ENCODE assay signal across 8 cellular contexts in genomic region chr19:19033426-19034203, GRCh38. TPM values are rescaled to one million over a fixed set of nuclear protein-coding genes. Genes with fewer than 3 reads are reported as not detected.
DNase-seq lines count a peak whose midpoint lies in the region; ATAC-seq and TF ChIP-seq lines count a peak whose summit lies in the region.

Gene ARMC6, plus strand, starts transcription at chr19:19033603. Its CDS starts 607 bp downstream, at chr19:19034210.
Gene SUGP2, minus strand, starts transcription at chr19:19033517. Its CDS starts 2,446 bp downstream, at chr19:19031071.

- H3K27ac Mint-ChIP-seq in WTC11 (peak within 1 kb of the TSS; percentile 97), immature natural killer cell (peak within 1 kb of the TSS; percentile 90 to 99 (median 95))

- in situ Hi-C loops in mammary epithelial cell (cut with MboI; ENCODE audit: low sequenced_read_pairs in 2 of 2) = no loop called here

- CTCF ChIA-PET in AG04449 (lab: Yijun Ruan, JAX) = no interaction called here
- CTCF ChIA-PET in WTC11 (lab: Charles Lee) = no interaction called here
- CTCF ChIA-PET in mammary epithelial cell (lab: Charles Lee; ENCODE audit: low non-redundant PET) = no interaction called here

- peak within 1 kb of the TSS; percentile 96 for H3K4me3 Mint-ChIP-seq in WTC11
- peak within 1 kb of the TSS; percentile 94 to 100 (median 99) for H3K4me3 Mint-ChIP-seq in immature natural killer cell

- H3K4me3 ChIP-seq in AG04449 (ENCODE audit: low read depth, low read length) = peak within 1 kb of the TSS; percentile 94
- peak within 1 kb of the TSS; percentile 78 to 93 (median 83) for H3K4me3 ChIP-seq in mammary epithelial cell (replicated peaks in 1 of 3; ENCODE audit: insufficient read depth in 1 of 3, low read depth in 2 of 3, low read length in 3 of 3)
- peak within 1 kb of the TSS; percentile 99 for H3K4me3 ChIP-seq in smooth muscle cell

- H3K4me1 ChIP-seq in mammary epithelial cell (ENCODE audit: insufficient read depth, low read length) (no peaks in the 10 kb centered on the region), smooth muscle cell (ENCODE audit: low read depth) (peaks cover 7% of the 10 kb centered on the region)

- peaks cover 13% of the 10 kb centered on the region for H3K9me3 Mint-ChIP-seq in WTC11
- no peaks in the 10 kb centered on the region for H3K9me3 Mint-ChIP-seq in immature natural killer cell

- dilution Hi-C loops in mammary epithelial cell (cut with HindIII; ENCODE audit: low sequenced_read_pairs) = loop anchor here (10.0 kb wide), 1 partner anchor 421 kb away; no protein-coding TSS in a partner anchor

- peak within 1 kb of the TSS; percentile 62 for H3K27ac ChIP-seq in mammary epithelial cell (ENCODE audit: insufficient read depth, low read depth, low read length)
- H3K27ac ChIP-seq in smooth muscle cell (ENCODE audit: low read depth) = peak within 1 kb of the TSS; percentile 75

- H3K9me3 ChIP-seq in mammary epithelial cell (replicated peaks; ENCODE audit: insufficient read depth, low read length) (peaks cover 3% of the 10 kb centered on the region), smooth muscle cell (replicated peaks; ENCODE audit: low read depth) (no peaks in the 10 kb centered on the region)

- no TSS peak for BruUV-seq in mammary epithelial cell (replicated peaks; lab: Mats Ljungman, UMichigan)

- peak within 1 kb of the TSS; percentile 78 for H3K9ac ChIP-seq in mammary epithelial cell (ENCODE audit: insufficient read depth, low read length)
- peak within 1 kb of the TSS; percentile 93 for H3K9ac ChIP-seq in smooth muscle cell (ENCODE audit: low read depth)

- H3K4me1 Mint-ChIP-seq in WTC11 = peaks cover 15% of the 10 kb centered on the region
- H3K4me1 Mint-ChIP-seq in immature natural killer cell = peaks cover 31 to 43% of the 10 kb centered on the region in 2 donors

- H3K27me3 Mint-ChIP-seq in WTC11 (ENCODE audit: low read depth) (no peaks in the 10 kb centered on the region), immature natural killer cell (ENCODE audit: low read depth in 3 of 3) (peaks cover 16 to 20% (median 17%) of the 10 kb centered on the region in 3 donors)

- peaks cover 82% of the 10 kb centered on the region for H3K79me2 ChIP-seq in mammary epithelial cell (ENCODE audit: insufficient read depth, low read length)
- H3K79me2 ChIP-seq in smooth muscle cell (ENCODE audit: low read depth) = peaks cover 72% of the 10 kb centered on the region

- intact Hi-C loops in mammary epithelial cell (cut with micrococcal nuclease) = no loop called here

- peaks cover 12% of the 10 kb centered on the region for H3K36me3 ChIP-seq in mammary epithelial cell (ENCODE audit: insufficient read depth, low read length)
- H3K36me3 ChIP-seq in smooth muscle cell (ENCODE audit: low read depth) = peaks cover 3% of the 10 kb centered on the region

- peak; percentile 9 for DNase-seq in AG04449 (ENCODE audit: low read depth, low spot score)
- peak; percentile 71 for DNase-seq in NCI-H2227 treated with DMSO at 0.1 percent for 48 hours (lab: John Stamatoyannopoulos, UW)
- peak; percentile 85 for DNase-seq in WTC11 (ENCODE audit: low spot score)
- peak; percentile 84 for DNase-seq in mammary epithelial cell
- DNase-seq in immature natural killer cell = peak; percentile 96
- DNase-seq in smooth muscle cell (lab: John Stamatoyannopoulos, UW; ENCODE audit: unreplicated experiment) = peak; percentile 95

- WGBS in mammary epithelial cell (ENCODE audit: low coverage, missing lambda C conversion rate) = 0% methylated on average over 24 of the region's 94 CpGs
- under 1% methylated on average over 72 of the region's 94 CpGs for WGBS in smooth muscle cell (ENCODE audit: low lambda C conversion rate)

- peaks cover 46% of the 10 kb centered on the region for H3K36me3 Mint-ChIP-seq in WTC11
- peaks cover 0 to 9% (median 0%) of the 10 kb centered on the region in 3 donors for H3K36me3 Mint-ChIP-seq in immature natural killer cell

- peaks cover 10% of the 10 kb centered on the region for H3F3A ChIP-seq in smooth muscle cell (ENCODE audit: low read depth)

- H3K27me3 ChIP-seq in mammary epithelial cell (ENCODE audit: insufficient read depth, low read length) (no peaks in the 10 kb centered on the region), smooth muscle cell (ENCODE audit: low read depth) (no peaks in the 10 kb centered on the region)

- POLR2A ChIA-PET in AG04449 (lab: Yijun Ruan, JAX) (no interaction called here), WTC11 (lab: Charles Lee) (no interaction called here)

- ATAC-seq in GM18907 (IDR thresholded peaks at IDR 0.05; ENCODE audit: unreplicated experiment) (peak; percentile 72), HG03139 (IDR thresholded peaks at IDR 0.05; ENCODE audit: unreplicated experiment) (peak; percentile 54), WTC11 (peak; percentile 53)

- TF ChIP-seq CTCF in AG04449 (IDR thresholded peaks at IDR 0.05; ENCODE audit: insufficient read depth, low read length, missing control alignments) (no peak), WTC11 (IDR thresholded peaks at IDR 0.05) (no peak), mammary epithelial cell (conservative IDR thresholded peaks at IDR 0.05 in 1 of 2, IDR thresholded peaks at IDR 0.05 in 1 of 2; ENCODE audit: extremely low read depth in 1 of 2, insufficient read depth in 1 of 2, low read depth in 1 of 2, low read length in 2 of 2) (no peak), smooth muscle cell (IDR thresholded peaks at IDR 0.05; ENCODE audit: borderline replicate concordance, insufficient read depth, poor library complexity, severe bottlenecking) (no peak)

- H4K20me1 ChIP-seq in mammary epithelial cell (ENCODE audit: insufficient read depth, low read length) = no peaks in the 10 kb centered on the region
- peaks cover 34% of the 10 kb centered on the region for H4K20me1 ChIP-seq in smooth muscle cell (ENCODE audit: low read depth)

- H2AFZ ChIP-seq in mammary epithelial cell (ENCODE audit: low read depth, low read length) = peak within 1 kb of the TSS; percentile 96
- H2AFZ ChIP-seq in smooth muscle cell (ENCODE audit: low read depth) = peak within 1 kb of the TSS; percentile 84

- peak within 1 kb of the TSS; percentile 89 for H3K4me2 ChIP-seq in mammary epithelial cell (ENCODE audit: insufficient read depth, low read depth, low read length)
- peak within 1 kb of the TSS; percentile 98 for H3K4me2 ChIP-seq in smooth muscle cell

TF ChIP-seq in WTC11, 78 proteins besides CTCF, POLR2A, EP300 and RAD21 (continues in another document):
- TF ChIP-seq USF2 (CRISPR knock-in tag; IDR thresholded peaks at IDR 0.05) = peak; percentile 62
- no peak for TF ChIP-seq ATF1 (CRISPR knock-in tag; IDR thresholded peaks at IDR 0.05)
- TF ChIP-seq ERG (CRISPR knock-in tag; IDR thresholded peaks at IDR 0.05) = no peak
- no peak for TF ChIP-seq CBFB (CRISPR knock-in tag; IDR thresholded peaks at IDR 0.05; ENCODE audit: low read depth)
- TF ChIP-seq TP53 (CRISPR knock-in tag; IDR thresholded peaks at IDR 0.05) = 0 out of 2 replicates have a peak, but pooled peaks have one; percentile 40
- TF ChIP-seq RELA (CRISPR knock-in tag; IDR thresholded peaks at IDR 0.05; ENCODE audit: borderline replicate concordance) = 0 out of 2 replicates have a peak, but pooled peaks have one; percentile 42
- TF ChIP-seq FOXP4 (CRISPR knock-in tag; IDR thresholded peaks at IDR 0.05) = peak; percentile 91
- 0 out of 2 replicates have a peak, but pooled peaks have one; percentile 14 for TF ChIP-seq TEAD4 (CRISPR knock-in tag; IDR thresholded peaks at IDR 0.05)
- TF ChIP-seq MYBL2 (CRISPR knock-in tag; IDR thresholded peaks at IDR 0.05) = peak; percentile 89

RNA-seq across cellular contexts. Expression of gene ARMC6, which starts in this region (rescaled TPM):
- 47.9 to 58.8 TPM (median 49.9 TPM) in 3 replicates for total RNA-seq in WTC11 (2021)
- 10 to 100 TPM; 35.1 to 37.7 TPM for total RNA-seq in mammary epithelial cell
- polyA plus RNA-seq in mammary epithelial cell = 42.6 TPM
- 62.6 TPM for polyA minus RNA-seq in mammary epithelial cell
- 10 to 100 TPM; 45.8 to 58.4 (median 49.9) TPM for polyA plus RNA-seq in immature natural killer cell
- 14.6 and 27.1 TPM in 2 replicates for total RNA-seq in smooth muscle cell
- 13.8 and 17.8 TPM in 2 replicates for polyA plus RNA-seq in smooth muscle cell

RNA-seq across cellular contexts. Expression of gene SUGP2, which starts in this region (rescaled TPM):
- total RNA-seq in WTC11 (2021) (156 to 160 TPM (median 156 TPM) in 3 replicates), mammary epithelial cell (10 to 100 TPM; 34.0 to 59.5 TPM), smooth muscle cell (47.3 and 47.6 TPM in 2 replicates)
- polyA plus RNA-seq in mammary epithelial cell (28.1 TPM), immature natural killer cell (10 to 100 TPM in 1 of 3 donors, 1 to 10 TPM in 2; 7.4 to 19.4 (median 7.9) TPM), smooth muscle cell (42.2 and 51.7 TPM in 2 replicates)
- 38.5 TPM for polyA minus RNA-seq in mammary epithelial cell

Comparison
In these comparisons a context has a peak if more than half of its experiments do, and no peak if none do; other contexts are left out.
1. Peak in every context shown above with its lines: DNase-seq, ATAC-seq, H3K4me3 ChIP-seq and H3K27ac ChIP-seq.
2. DNase-seq: peak in every context shown above with its lines; median percentile 96 in immature natural killer cell; 95 in smooth muscle cell; 85 in WTC11; 84 in mammary epithelial cell; 71 in NCI-H2227 treated with DMSO at 0.1 percent for 48 hours; 9 in AG04449.